1 cellular context compared by ENCODE assay signal in the genomic region with DNA sequence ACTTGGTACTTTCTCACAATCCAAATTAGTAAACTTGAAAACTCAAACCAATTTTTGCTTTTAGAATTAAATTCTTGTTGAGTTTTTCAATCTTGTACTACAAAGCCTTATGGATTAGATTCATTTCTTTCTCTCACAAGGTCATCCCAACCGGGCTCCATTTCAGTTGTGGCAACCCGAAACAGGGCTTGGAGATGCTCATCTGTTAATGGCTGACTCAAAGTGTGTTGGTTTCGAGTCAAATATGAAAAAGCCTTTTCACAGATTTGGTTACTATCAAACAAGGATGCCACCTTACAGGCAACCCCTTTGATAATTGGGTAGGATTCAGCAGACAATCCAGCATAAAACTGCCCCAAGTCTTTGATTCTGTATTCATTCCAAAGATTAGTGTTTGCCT.
TF ChIP-seq lines count a peak whose summit lies in the region.

No MANE protein-coding gene starts in this region.

TF ChIP-seq in SK-N-SH, 30 proteins besides CTCF, POLR2A, EP300 and RAD21 (continued from another document):
- TF ChIP-seq TAF1 (IDR thresholded peaks at IDR 0.05; ENCODE audit: borderline replicate concordance, low read depth, low read length) (no peak), RFX5 (IDR thresholded peaks at IDR 0.05; ENCODE audit: low read length) (no peak), SIN3A (IDR thresholded peaks at IDR 0.05; ENCODE audit: borderline replicate concordance, low read depth, low read length) (no peak), RXRA (IDR thresholded peaks at IDR 0.05; ENCODE audit: borderline replicate concordance, low read depth) (no peak), SMC3 (IDR thresholded peaks at IDR 0.05; ENCODE audit: low read depth, low read length) (no peak), ELF1 (IDR thresholded peaks at IDR 0.05) (no peak), EZH2phosphoT487 (IDR thresholded peaks at IDR 0.05; ENCODE audit: borderline replicate concordance, low read depth) (no peak), TCF12 (IDR thresholded peaks at IDR 0.05) (no peak)
- TF ChIP-seq, protein P1, sequence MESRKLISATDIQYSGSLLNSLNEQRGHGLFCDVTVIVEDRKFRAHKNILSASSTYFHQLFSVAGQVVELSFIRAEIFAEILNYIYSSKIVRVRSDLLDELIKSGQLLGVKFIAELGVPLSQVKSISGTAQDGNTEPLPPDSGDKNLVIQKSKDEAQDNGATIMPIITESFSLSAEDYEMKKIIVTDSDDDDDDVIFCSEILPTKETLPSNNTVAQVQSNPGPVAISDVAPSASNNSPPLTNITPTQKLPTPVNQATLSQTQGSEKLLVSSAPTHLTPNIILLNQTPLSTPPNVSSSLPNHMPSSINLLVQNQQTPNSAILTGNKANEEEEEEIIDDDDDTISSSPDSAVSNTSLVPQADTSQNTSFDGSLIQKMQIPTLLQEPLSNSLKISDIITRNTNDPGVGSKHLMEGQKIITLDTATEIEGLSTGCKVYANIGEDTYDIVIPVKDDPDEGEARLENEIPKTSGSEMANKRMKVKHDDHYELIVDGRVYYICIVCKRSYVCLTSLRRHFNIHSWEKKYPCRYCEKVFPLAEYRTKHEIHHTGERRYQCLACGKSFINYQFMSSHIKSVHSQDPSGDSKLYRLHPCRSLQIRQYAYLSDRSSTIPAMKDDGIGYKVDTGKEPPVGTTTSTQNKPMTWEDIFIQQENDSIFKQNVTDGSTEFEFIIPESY (IDR thresholded peaks at IDR 0.05; ENCODE audit: borderline replicate concordance, low read depth), result no peak
